16 cellular contexts compared by ENCODE assay signal in the genomic region with DNA sequence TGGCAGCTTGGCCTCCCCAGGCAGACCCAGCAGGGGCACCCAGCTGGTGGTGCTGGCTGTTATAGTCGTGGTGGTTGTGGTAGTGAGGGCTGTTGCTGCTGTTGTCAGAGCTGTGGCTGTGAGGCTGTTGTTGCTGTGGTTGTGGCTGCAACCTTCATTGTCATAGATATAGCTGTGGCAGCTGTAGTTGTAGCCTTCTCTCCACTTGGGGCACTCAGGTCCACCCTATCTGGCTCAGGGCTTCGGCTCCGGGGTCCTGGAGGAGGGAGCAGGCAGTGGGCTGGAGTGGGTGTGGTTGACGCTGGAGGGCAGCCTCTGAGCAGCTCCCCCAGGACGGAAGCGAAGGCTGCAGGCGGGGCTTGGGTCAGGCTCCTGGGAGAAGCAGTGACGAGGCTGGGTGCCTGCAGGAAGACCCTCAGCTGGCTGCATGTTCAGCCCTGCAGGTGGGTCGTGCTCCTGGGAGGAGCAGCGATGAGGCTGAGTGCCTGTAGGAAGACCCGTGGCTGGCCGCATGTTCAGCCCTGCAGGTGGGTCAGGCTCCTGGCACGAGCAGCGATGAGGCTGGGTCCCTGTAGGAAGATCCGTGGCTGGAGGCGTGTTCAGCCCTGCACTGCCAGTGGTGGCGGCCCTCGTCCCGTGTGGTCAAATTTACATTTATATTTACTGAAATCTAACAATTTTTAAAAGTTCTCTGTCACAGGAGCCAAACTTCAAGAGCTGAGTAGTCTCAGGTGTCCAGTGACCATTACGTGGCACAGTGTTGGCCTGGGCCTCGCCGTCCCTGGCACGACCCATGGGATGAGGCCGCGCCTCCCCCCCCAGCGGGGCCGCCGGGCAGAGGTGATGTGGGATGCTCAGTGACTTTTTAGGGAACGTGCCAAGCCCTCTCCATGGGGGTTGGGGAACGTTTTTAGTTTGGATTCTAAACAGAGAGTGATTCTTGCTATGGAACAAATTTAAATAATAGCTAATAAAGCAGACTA.
A peak's percentile ranks its signal among the peaks of the same experiment; 100 is the strongest.
DNase-seq lines count a peak whose midpoint lies in the region; ATAC-seq and TF ChIP-seq lines count a peak whose summit lies in the region.
"Had no signal": no experiment of that assay in that cellular context is flagged by ENCODE, and none has a peak within 500 bp of the region (broad histone marks: within the 10 kb centered on the region; RNA-seq: fewer than 3 reads in every experiment).

No MANE protein-coding gene starts in this region.

- ATAC-seq in GM18502 (IDR thresholded peaks at IDR 0.05; ENCODE audit: poor library complexity, unreplicated experiment) = no peak

- no peaks in the 10 kb centered on the region for H3K9me3 ChIP-seq in esophagus squamous epithelium
- H3K9me3 ChIP-seq: suprapubic skin had no signal

- peak; percentile 96 for DNase-seq in H7
- DNase-seq in NCI-H146 treated with DMSO at 0.1 percent for 48 hours (lab: John Stamatoyannopoulos, UW; ENCODE audit: unreplicated experiment) = peak; percentile 14
- no peak for DNase-seq in esophagus squamous epithelium (lab: John Stamatoyannopoulos, UW)
- no peak for DNase-seq in GF-D8 (lab: John Stamatoyannopoulos, UW)
- no peak for DNase-seq in activated CD4-positive, CD25-positive, alpha-beta regulatory T cell treated with anti-CD3 and anti-CD28 coated beads, Interleukin-2, amount 50 U/mL, for 72 hours
- no peak for DNase-seq in NCI-H187 (lab: John Stamatoyannopoulos, UW)
- DNase-seq: activated CD4-positive, alpha-beta T cell treated with anti-CD3 and anti-CD28 coated beads, Interleukin-2, amount 10 ng/mL, durations not matched to agents 24 days and 14 days; CD4-positive, CD25-positive, alpha-beta regulatory T cell; erythroblast; KBM-7; PC-9; T-helper 1 cell had no signal

- H3K27me3 ChIP-seq in H7 (ENCODE audit: control insufficient read depth, insufficient read depth, low read length) (no peaks in the 10 kb centered on the region), esophagus squamous epithelium (peaks cover 0 to 29% (median 0%) of the 10 kb centered on the region in 4 donors), rectal smooth muscle tissue (ENCODE audit: control insufficient read depth, insufficient read depth, low read length) (no peaks in the 10 kb centered on the region)

- TF ChIP-seq POLR2A in esophagus squamous epithelium (IDR thresholded peaks at IDR 0.05) = no peak

- no peaks in the 10 kb centered on the region for H3K36me3 ChIP-seq in H7 (replicated peaks; ENCODE audit: control insufficient read depth, insufficient read depth, low read length)
- no peaks in the 10 kb centered on the region for H3K36me3 ChIP-seq in esophagus squamous epithelium
- H3K36me3 ChIP-seq in rectal smooth muscle tissue (ENCODE audit: control insufficient read depth, insufficient read depth, low read length) = no peaks in the 10 kb centered on the region
- H3K36me3 ChIP-seq: cardiac muscle cell, suprapubic skin had no signal

- no peak overlapping the region for H3K9ac ChIP-seq in rectal smooth muscle tissue (ENCODE audit: low read length)

- intact Hi-C loops in esophagus squamous epithelium (cut with DNase I) = no loop called here

- no peak overlapping the region for H3K4me3 ChIP-seq in H7 (ENCODE audit: insufficient read depth, low read depth, low read length)
- H3K4me3 ChIP-seq in esophagus squamous epithelium = no peak overlapping the region
- H3K4me3 ChIP-seq in rectal smooth muscle tissue (ENCODE audit: low read length) = no peak overlapping the region
- H3K4me3 ChIP-seq: cardiac muscle cell, PC-9, suprapubic skin had no signal

- peaks cover 0 to 4% (median 0%) of the 10 kb centered on the region in 3 donors for H3K4me1 ChIP-seq in esophagus squamous epithelium
- no peaks in the 10 kb centered on the region for H3K4me1 ChIP-seq in rectal smooth muscle tissue (ENCODE audit: control insufficient read depth, insufficient read depth, low read length)
- H3K4me1 ChIP-seq: suprapubic skin had no signal

- H3K27ac ChIP-seq in esophagus squamous epithelium (peak overlapping the region in 3 of 4 donors; percentile 19 to 70 (median 55)), rectal smooth muscle tissue (ENCODE audit: low read depth, low read length) (peak overlapping the region; percentile 70)
- H3K27ac ChIP-seq: cardiac muscle cell, PC-9, suprapubic skin had no signal

- no peak for TF ChIP-seq CTCF in esophagus squamous epithelium (IDR thresholded peaks at IDR 0.05)

- WGBS in esophagus squamous epithelium, 2 donors = 29 to 54% methylated on average over 6 to 17 of the region's 30 CpGs

Comparison
In these comparisons a context has a peak if more than half of its experiments do, and no peak if none do; other contexts are left out.
1. DNase-seq: peak in H7 (single experiment) and NCI-H146 treated with DMSO at 0.1 percent for 48 hours (single experiment); none in esophagus squamous epithelium (single experiment), GF-D8 (single experiment), activated CD4-positive, CD25-positive, alpha-beta regulatory T cell treated with anti-CD3 and anti-CD28 coated beads, Interleukin-2, amount 50 U/mL, for 72 hours (single experiment) and NCI-H187 (0 of 2).